ENCODE assay signal across 8 cellular contexts in genomic region chr14:34872822-34873590, GRCh38. TPM values are rescaled to one million over a fixed set of nuclear protein-coding genes. Genes with fewer than 3 reads are reported as not detected.
A peak's percentile ranks its signal among the peaks of the same experiment; 100 is the strongest.
DNase-seq lines count a peak whose midpoint lies in the region; ATAC-seq and TF ChIP-seq lines count a peak whose summit lies in the region.

No MANE protein-coding gene starts in this region.

- peaks cover 3 to 7% of the 10 kb centered on the region in 2 donors for H3K4me1 ChIP-seq in ascending aorta
- no peaks in the 10 kb centered on the region for H3K4me1 ChIP-seq in stomach smooth muscle (ENCODE audit: control insufficient read depth, insufficient read depth, low read length)

- peak overlapping the region; percentile 96 for H3K27ac Mint-ChIP-seq in activated T-cell treated with anti-CD3 and anti-CD28 coated beads, Interleukin-2, amount 50 U/mL, for 72 hours
- H3K27ac Mint-ChIP-seq in HFFc6: peak overlapping the region; percentile 94

- peak overlapping the region; percentile 92 to 98 for H3K9ac ChIP-seq in stomach smooth muscle (ENCODE audit: low read length in 2 of 2)

- intact Hi-C loops in ascending aorta (cut with DNase I): loop anchor here (1.0 to 10.0 kb wide), 8 partner anchors 109 to 952 kb away; partner anchors contain the start of genes BRMS1L, CFL2, EAPP and FAM177A1

- H3K9me3 ChIP-seq in ascending aorta (no peaks in the 10 kb centered on the region), stomach smooth muscle (ENCODE audit: control insufficient read depth in 2 of 2, low read length in 2 of 2) (no peaks in the 10 kb centered on the region)

- peaks cover 55% of the 10 kb centered on the region for H3K4me1 Mint-ChIP-seq in activated T-cell treated with anti-CD3 and anti-CD28 coated beads, Interleukin-2, amount 50 U/mL, for 72 hours (ENCODE audit: low read depth)
- H3K4me1 Mint-ChIP-seq in HFFc6 (ENCODE audit: low read depth): peaks cover 33% of the 10 kb centered on the region

- peak overlapping the region; percentile 93 to 98 for H3K4me3 Mint-ChIP-seq in activated T-cell treated with anti-CD3 and anti-CD28 coated beads, Interleukin-2, amount 50 U/mL, for 72 hours
- peak overlapping the region; percentile 93 for H3K4me3 Mint-ChIP-seq in HFFc6

- H3K36me3 ChIP-seq in ascending aorta (no peaks in the 10 kb centered on the region), kidney epithelial cell (ENCODE audit: control insufficient read depth, insufficient read depth, low read length) (no peaks in the 10 kb centered on the region), stomach smooth muscle (ENCODE audit: control insufficient read depth in 2 of 2, insufficient read depth in 2 of 2, low read length in 2 of 2) (no peaks in the 10 kb centered on the region)

- H3K4me3 ChIP-seq in ascending aorta (peak overlapping the region; percentile 73 to 100), kidney epithelial cell (ENCODE audit: low read depth, low read length) (peak overlapping the region; percentile 75), stomach smooth muscle (ENCODE audit: low read length in 2 of 2) (peak overlapping the region; percentile 77 to 86)

- H3K27me3 ChIP-seq in ascending aorta (no peaks in the 10 kb centered on the region), kidney epithelial cell (ENCODE audit: control insufficient read depth, insufficient read depth, low read length) (no peaks in the 10 kb centered on the region), stomach smooth muscle (ENCODE audit: control insufficient read depth in 1 of 2, insufficient read depth in 2 of 2, low read length in 2 of 2) (no peaks in the 10 kb centered on the region)

- no peaks in the 10 kb centered on the region for H3K9me3 Mint-ChIP-seq in activated T-cell treated with anti-CD3 and anti-CD28 coated beads, Interleukin-2, amount 50 U/mL, for 72 hours
- H3K9me3 Mint-ChIP-seq in HFFc6: no peaks in the 10 kb centered on the region

- TF ChIP-seq CTCF in HFFc6 (IDR thresholded peaks at IDR 0.05): no peak
- TF ChIP-seq CTCF in ascending aorta (IDR thresholded peaks at IDR 0.05): no peak
- TF ChIP-seq CTCF in kidney epithelial cell (IDR thresholded peaks at IDR 0.05; ENCODE audit: insufficient read depth, low read length, poor library complexity, severe bottlenecking): no peak

- DNase-seq in activated T-cell treated with anti-CD3 and anti-CD28 coated beads, Interleukin-2, amount 50 U/mL, for 72 hours: peak in 1 of 2 donors; percentile 46
- no peak for DNase-seq in activated T-cell treated with anti-CD3 and anti-CD28 coated beads for 4 hours
- DNase-seq in HFFc6: peak; percentile 63
- DNase-seq in NCI-H2107 (lab: John Stamatoyannopoulos, UW): peak; percentile 89
- DNase-seq in ascending aorta (ENCODE audit: low spot score in 2 of 2): no peak
- no peak for DNase-seq in kidney epithelial cell (ENCODE audit: low read depth)
- no peak for DNase-seq in ecto neural progenitor cell (ENCODE audit: low spot score)

- H3K27me3 Mint-ChIP-seq in activated T-cell treated with anti-CD3 and anti-CD28 coated beads, Interleukin-2, amount 50 U/mL, for 72 hours (ENCODE audit: low read depth): no peaks in the 10 kb centered on the region
- H3K27me3 Mint-ChIP-seq in HFFc6 (ENCODE audit: insufficient read depth): peaks cover 2% of the 10 kb centered on the region; the same call in 1 of the 2 replicates

- ATAC-seq in activated T-cell treated with anti-CD3 and anti-CD28 coated beads, Interleukin-2, amount 50 U/mL, for 72 hours (replicated peaks in 1 of 2): peak; percentile 17 to 31

- H3K27ac ChIP-seq in ascending aorta (peak overlapping the region; percentile 99 to 100), stomach smooth muscle (ENCODE audit: low read length) (peak overlapping the region; percentile 88)

- H3K36me3 Mint-ChIP-seq in activated T-cell treated with anti-CD3 and anti-CD28 coated beads, Interleukin-2, amount 50 U/mL, for 72 hours (ENCODE audit: insufficient read depth in 2 of 2): peaks cover 7 to 31% of the 10 kb centered on the region in 2 donors
- H3K36me3 Mint-ChIP-seq in HFFc6 (ENCODE audit: low read depth): peaks cover 7% of the 10 kb centered on the region; the same call in 1 of the 2 replicates

RNA-seq across cellular contexts. Expression of gene BAZ1A, which starts 2.2 kb away (rescaled TPM):
- 10 to 100 TPM; 44.4 to 57.2 TPM for total RNA-seq in activated T-cell treated with anti-CD3 and anti-CD28 coated beads, Interleukin-2, amount 50 U/mL, for 72 hours
- total RNA-seq in HFFc6 (2021; fragmentation: NEBNext Ultra II Directional; extraction: Animal tissue kit (Norgen Biotek cat#: 25700)): 10 to 100 TPM; 23.1 to 29.5 (median 26.6) TPM
- total RNA-seq in ascending aorta: 11.2 TPM
- 36.1 and 44.2 TPM in 2 replicates for total RNA-seq in kidney epithelial cell

Comparison
In these comparisons a context has a peak if more than half of its experiments do, and no peak if none do; other contexts are left out.
1. DNase-seq: peak in HFFc6 (single experiment) and NCI-H2107 (single experiment); none in activated T-cell treated with anti-CD3 and anti-CD28 coated beads for 4 hours (single experiment), ascending aorta (0 of 2), kidney epithelial cell (single experiment) and ecto neural progenitor cell (single experiment).
2. Peak in every context shown above with its lines, with median percentiles within 50 percentile points of each other: H3K4me3 ChIP-seq.